ENCODE assay signal across 22 cellular contexts in the genomic region with DNA sequence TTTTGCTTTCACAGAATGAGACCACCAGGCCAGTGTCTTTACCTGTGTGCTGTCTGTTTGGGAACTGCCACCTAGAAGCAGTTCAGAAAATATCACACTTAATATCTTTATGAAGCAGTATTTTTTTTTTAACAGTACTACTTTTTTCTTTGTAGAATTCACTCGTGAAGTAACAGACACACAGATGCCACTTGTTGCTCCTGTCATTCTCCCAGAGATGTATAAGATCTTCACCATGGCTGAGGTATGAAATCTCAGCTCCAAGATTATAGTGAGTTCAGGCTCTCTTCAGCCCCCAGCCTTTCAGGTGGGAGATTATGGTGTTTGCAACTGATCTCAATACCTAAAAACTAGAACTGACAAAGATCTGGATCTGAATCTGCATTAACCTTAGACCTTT. TPM values are rescaled to one million over a fixed set of nuclear protein-coding genes. Genes with fewer than 3 reads are reported as not detected.
DNase-seq lines count a peak whose midpoint lies in the region; ATAC-seq, FAIRE-seq and TF ChIP-seq lines count a peak whose summit lies in the region.
"Had no signal": no experiment of that assay in that cellular context is flagged by ENCODE, and none has a peak within 500 bp of the region (broad histone marks: within the 10 kb centered on the region; RNA-seq: fewer than 3 reads in every experiment).

No MANE protein-coding gene starts in this region.

- peaks cover 76% of the 10 kb centered on the region for H3K36me3 ChIP-seq in left ventricle myocardium inferior
- peaks cover 4 to 100% (median 50%) of the 10 kb centered on the region in 9 donors for H3K36me3 ChIP-seq in heart right ventricle
- H3K36me3 ChIP-seq in endothelial cell of umbilical vein (ENCODE audit: control insufficient read depth in 2 of 2, extremely low read depth in 1 of 2, insufficient read depth in 2 of 2, low read length in 2 of 2) = peaks cover 35 to 41% of the 10 kb centered on the region in 2 experiments

- no peak overlapping the region for H2AFZ ChIP-seq in endothelial cell of umbilical vein (ENCODE audit: low read depth, low read length)

- dilution Hi-C loops in endothelial cell of umbilical vein (cut with MboI; ENCODE audit: extremely low pct_ligation_motif_present, low sequenced_read_pairs) = no loop called here

- no peaks in the 10 kb centered on the region for H3K9me3 ChIP-seq in left ventricle myocardium inferior (replicated peaks)
- H3K9me3 ChIP-seq in heart right ventricle = no peaks in the 10 kb centered on the region
- no peaks in the 10 kb centered on the region for H3K9me3 ChIP-seq in endothelial cell of umbilical vein (replicated peaks; ENCODE audit: control insufficient read depth, insufficient read depth, low read length)
- H3K9me3 ChIP-seq: A549; BLaER1 treated with 17β-estradiol and CSF1 and Interleukin-3, amounts not matched to agents 10 nM and 100 nM; Caco-2 had no signal

- H3K4me1 Mint-ChIP-seq in activated naive CD4-positive, alpha-beta T cell treated with anti-CD3 and anti-CD28 coated beads, Interleukin-2, amount 50 U/mL, for 24 hours = peaks cover 11% of the 10 kb centered on the region
- H3K4me1 Mint-ChIP-seq in activated naive CD4-positive, alpha-beta T cell treated with anti-CD3 and anti-CD28 coated beads for 36 hours (ENCODE audit: low read depth) = peaks cover 7% of the 10 kb centered on the region
- H3K4me1 Mint-ChIP-seq: B cell had no signal

- TF ChIP-seq CTCF in left ventricle myocardium inferior (IDR thresholded peaks at IDR 0.05; ENCODE audit: borderline replicate concordance) = no peak
- TF ChIP-seq CTCF in heart right ventricle (IDR thresholded peaks at IDR 0.05) = no peak
- no peak for TF ChIP-seq CTCF in endothelial cell of umbilical vein (IDR thresholded peaks at IDR 0.05; ENCODE audit: extremely low read depth in 1 of 2, insufficient read depth in 1 of 2, low read depth in 1 of 2, low read length in 2 of 2)

- peaks cover 24% of the 10 kb centered on the region for H3K36me3 Mint-ChIP-seq in activated naive CD4-positive, alpha-beta T cell treated with anti-CD3 and anti-CD28 coated beads, Interleukin-2, amount 50 U/mL, for 24 hours
- H3K36me3 Mint-ChIP-seq in activated naive CD4-positive, alpha-beta T cell treated with anti-CD3 and anti-CD28 coated beads for 36 hours (ENCODE audit: low read depth) = peaks cover 46% of the 10 kb centered on the region

- WGBS in heart right ventricle, 2 donors = 74 to 89% methylated on average over 1 of the region's 1 CpG

- peaks cover 18% of the 10 kb centered on the region for H3K79me2 ChIP-seq in endothelial cell of umbilical vein (ENCODE audit: control insufficient read depth, insufficient read depth, low read length)

- ATAC-seq in heart right ventricle = no peak
- ATAC-seq: A549; CD8-positive, alpha-beta T cell had no signal

- H4K20me1 ChIP-seq in endothelial cell of umbilical vein (replicated peaks; ENCODE audit: control insufficient read depth, extremely low read depth, insufficient read depth, low read length) = no peaks in the 10 kb centered on the region

- POLR2A ChIA-PET in endothelial cell of umbilical vein (lab: Charles Lee) = no interaction called here

- H3K27ac Mint-ChIP-seq in activated naive CD4-positive, alpha-beta T cell treated with anti-CD3 and anti-CD28 coated beads, Interleukin-2, amount 50 U/mL, for 24 hours = peak overlapping the region; percentile 26
- no peak overlapping the region for H3K27ac Mint-ChIP-seq in activated naive CD4-positive, alpha-beta T cell treated with anti-CD3 and anti-CD28 coated beads for 36 hours
- H3K27ac Mint-ChIP-seq: B cell; CD4-positive, alpha-beta T cell; CD8-positive, alpha-beta T cell had no signal

- H3K4me1 ChIP-seq in left ventricle myocardium inferior = peaks cover 35% of the 10 kb centered on the region
- peaks cover 15 to 39% (median 24%) of the 10 kb centered on the region in 9 donors for H3K4me1 ChIP-seq in heart right ventricle
- H3K4me1 ChIP-seq in endothelial cell of umbilical vein (ENCODE audit: control insufficient read depth, extremely low read depth, insufficient read depth, low read length) = peaks cover 49% of the 10 kb centered on the region
- H3K4me1 ChIP-seq: Caco-2 had no signal

- no peak for TF ChIP-seq POLR2A in endothelial cell of umbilical vein (IDR thresholded peaks at IDR 0.05; ENCODE audit: low read depth, low read length)

- intact Hi-C loops in activated naive CD4-positive, alpha-beta T cell treated with anti-CD3 and anti-CD28 coated beads for 36 hours (cut with micrococcal nuclease) = no loop called here
- intact Hi-C loops in left ventricle myocardium inferior (cut with micrococcal nuclease) = no loop called here
- intact Hi-C loops in heart right ventricle (cut with DNase I) = no loop called here
- intact Hi-C loops in endothelial cell of umbilical vein (cut with micrococcal nuclease) = no loop called here

- no peaks in the 10 kb centered on the region for H3K9me3 Mint-ChIP-seq in activated naive CD4-positive, alpha-beta T cell treated with anti-CD3 and anti-CD28 coated beads, Interleukin-2, amount 50 U/mL, for 24 hours
- H3K9me3 Mint-ChIP-seq in activated naive CD4-positive, alpha-beta T cell treated with anti-CD3 and anti-CD28 coated beads for 36 hours = no peaks in the 10 kb centered on the region
- H3K9me3 Mint-ChIP-seq: CD4-positive, alpha-beta T cell; CD8-positive, alpha-beta T cell had no signal

- H3K27me3 ChIP-seq in left ventricle myocardium inferior (ENCODE audit: low read depth) (no peaks in the 10 kb centered on the region), heart right ventricle (no peaks in the 10 kb centered on the region), endothelial cell of umbilical vein (ENCODE audit: control insufficient read depth in 2 of 2, insufficient read depth in 2 of 2, low read length in 2 of 2) (no peaks in the 10 kb centered on the region)
- H3K27me3 ChIP-seq: BLaER1 treated with 17β-estradiol and CSF1 and Interleukin-3, amounts not matched to agents 10 nM and 100 nM had no signal

- no TSS peak for BruUV-seq in endothelial cell of umbilical vein (replicated peaks; lab: Mats Ljungman, UMichigan)

- CTCF ChIA-PET in activated naive CD4-positive, alpha-beta T cell treated with anti-CD3 and anti-CD28 coated beads for 36 hours (lab: Charles Lee) = no interaction called here
- CTCF ChIA-PET in endothelial cell of umbilical vein (lab: Charles Lee) = interaction anchor here (0.7 to 1.8 kb wide), 2 partner anchors 16 to 26 kb away, joined by 3 to 4 read pairs; no protein-coding TSS in a partner anchor

- H3K9me1 ChIP-seq in endothelial cell of umbilical vein (replicated peaks; ENCODE audit: control insufficient read depth, extremely low read depth, insufficient read depth, low read length) = no peaks in the 10 kb centered on the region

- H3K27ac ChIP-seq in left ventricle myocardium inferior (replicated peaks) (peak overlapping the region; percentile 79), heart right ventricle (peak overlapping the region in 1 of 10 donors; percentile 9), endothelial cell of umbilical vein (ENCODE audit: insufficient read depth, low read depth, low read length) (peak overlapping the region; percentile 24)
- H3K27ac ChIP-seq: 22Rv1; A549; BLaER1 treated with 17β-estradiol and CSF1 and Interleukin-3, amounts not matched to agents 10 nM and 100 nM; C4-2B had no signal

- no peak for FAIRE-seq in endothelial cell of umbilical vein (lab: Jason Lieb, UNC)
- FAIRE-seq: A549, D721Med, G401.6, GM12891, GM19239 had no signal

- H3K27me3 Mint-ChIP-seq in activated naive CD4-positive, alpha-beta T cell treated with anti-CD3 and anti-CD28 coated beads, Interleukin-2, amount 50 U/mL, for 24 hours = no peaks in the 10 kb centered on the region
- no peaks in the 10 kb centered on the region for H3K27me3 Mint-ChIP-seq in activated naive CD4-positive, alpha-beta T cell treated with anti-CD3 and anti-CD28 coated beads for 36 hours (ENCODE audit: low read depth)
- H3K27me3 Mint-ChIP-seq: B cell; CD4-positive, alpha-beta T cell had no signal

- H3K4me2 ChIP-seq in endothelial cell of umbilical vein (ENCODE audit: insufficient read depth, low read length) = no peak overlapping the region
- H3K4me2 ChIP-seq: A549; BLaER1 treated with 17β-estradiol and CSF1 and Interleukin-3, amounts not matched to agents 10 nM and 100 nM had no signal

- no peak for DNase-seq in activated naive CD4-positive, alpha-beta T cell treated with anti-CD3 and anti-CD28 coated beads for 36 hours
- DNase-seq in left ventricle myocardium inferior = no peak
- no peak for DNase-seq in heart right ventricle
- no peak for DNase-seq in endothelial cell of umbilical vein (ENCODE audit: low read depth, low spot score)
- DNase-seq in NCI-H526 (lab: John Stamatoyannopoulos, UW) = no peak
- DNase-seq: AML-193; Caco-2; Calu3; CD4-positive, alpha-beta T cell; CD8-positive, alpha-beta T cell; DMS79 treated with DMSO at 0.1 percent for 48 hours; GF-D8 had no signal

- no peak overlapping the region for H3K9ac ChIP-seq in endothelial cell of umbilical vein (replicated peaks; ENCODE audit: extremely low read depth, insufficient read depth, low read length)
- H3K9ac ChIP-seq: BLaER1 treated with 17β-estradiol and CSF1 and Interleukin-3, amounts not matched to agents 10 nM and 100 nM had no signal

- H3K4me3 ChIP-seq in left ventricle myocardium inferior (no peak overlapping the region), heart right ventricle (no peak overlapping the region), endothelial cell of umbilical vein (replicated peaks in 1 of 3; ENCODE audit: insufficient read depth in 1 of 3, low read depth in 1 of 3, low read length in 3 of 3) (no peak overlapping the region)
- H3K4me3 ChIP-seq: A549; BLaER1 treated with 17β-estradiol and CSF1 and Interleukin-3, amounts not matched to agents 10 nM and 100 nM had no signal

- no peak overlapping the region for H3K4me3 Mint-ChIP-seq in activated naive CD4-positive, alpha-beta T cell treated with anti-CD3 and anti-CD28 coated beads, Interleukin-2, amount 50 U/mL, for 24 hours
- H3K4me3 Mint-ChIP-seq in activated naive CD4-positive, alpha-beta T cell treated with anti-CD3 and anti-CD28 coated beads for 36 hours = no peak overlapping the region
- H3K4me3 Mint-ChIP-seq: B cell; CD4-positive, alpha-beta T cell; CD8-positive, alpha-beta T cell had no signal

RNA-seq across cellular contexts. Expression of a gene that starts 23.0 kb away (rescaled TPM):
- 10 to 100 TPM; 63.9 to 65.7 TPM for total RNA-seq in activated naive CD4-positive, alpha-beta T cell treated with anti-CD3 and anti-CD28 coated beads for 36 hours
- 20.1 TPM for total RNA-seq in left ventricle myocardium inferior
- 10 to 100 TPM; 21.9 to 31.4 (median 27.2) TPM for total RNA-seq in heart right ventricle
- 10 to 100 TPM; 12.0 to 12.9 TPM for polyA plus RNA-seq in heart right ventricle
- 104 and 114 TPM in 2 replicates for total RNA-seq in endothelial cell of umbilical vein
- 53.4 and 74.6 TPM in 2 replicates for polyA plus RNA-seq in endothelial cell of umbilical vein
- 45.5 and 50.1 TPM in 2 replicates for polyA plus RNA-seq in endothelial cell of umbilical vein (2011; cell fraction: cytosol; rRNA removed)
- 107 and 131 TPM in 2 replicates for polyA plus RNA-seq in endothelial cell of umbilical vein (2011; cell fraction: nucleus; rRNA removed)
- polyA plus RNA-seq in endothelial cell of umbilical vein (2012) = 44.5 and 54.7 TPM in 2 replicates
- 110 and 137 TPM in 2 replicates for polyA minus RNA-seq in endothelial cell of umbilical vein
- 61.2 TPM for polyA minus RNA-seq in endothelial cell of umbilical vein (2011; cell fraction: cytosol; rRNA and poly(A)+ RNA removed)
- polyA minus RNA-seq in endothelial cell of umbilical vein (2011; cell fraction: nucleus; rRNA and poly(A)+ RNA removed) = 56.8 and 85.5 TPM in 2 replicates

RNA-seq across cellular contexts. Expression of a gene that starts 36.7 kb away (rescaled TPM):
- total RNA-seq in activated naive CD4-positive, alpha-beta T cell treated with anti-CD3 and anti-CD28 coated beads for 36 hours = under 1 TPM in 1 of 2 experiments, not detected in 1; 0.33 TPM
- total RNA-seq in left ventricle myocardium inferior (191 TPM), heart right ventricle (100 to 1,000 TPM; 104 to 214 (median 130) TPM), endothelial cell of umbilical vein (21.2 and 25.6 TPM in 2 replicates)
- polyA plus RNA-seq in heart right ventricle (10 to 100 TPM; 72.6 to 75.8 TPM), endothelial cell of umbilical vein (78.2 and 95.1 TPM in 2 replicates)
- polyA plus RNA-seq in endothelial cell of umbilical vein (2011; cell fraction: cytosol; rRNA removed) = 38.6 and 43.1 TPM in 2 replicates
- 13.5 and 15.9 TPM in 2 replicates for polyA plus RNA-seq in endothelial cell of umbilical vein (2011; cell fraction: nucleus; rRNA removed)
- 20.6 and 26.7 TPM in 2 replicates for polyA plus RNA-seq in endothelial cell of umbilical vein (2012)
- polyA minus RNA-seq in endothelial cell of umbilical vein = 24.6 and 26.2 TPM in 2 replicates
- polyA minus RNA-seq in endothelial cell of umbilical vein (2011; cell fraction: cytosol; rRNA and poly(A)+ RNA removed) = not detected
- 3.6 and 4.4 TPM in 2 replicates for polyA minus RNA-seq in endothelial cell of umbilical vein (2011; cell fraction: nucleus; rRNA and poly(A)+ RNA removed)
- total RNA-seq: B cell; CD8-positive, alpha-beta T cell had no signal

Comparison
In these comparisons a context has a peak if more than half of its experiments do, and no peak if none do; other contexts are left out.
1. RNA of a gene that starts 36.7 kb away (total RNA-seq): 191 TPM in left ventricle myocardium inferior (single experiment), 104 to 214 TPM in heart right ventricle and 21.2 to 25.6 TPM in endothelial cell of umbilical vein; 0.33 TPM in activated naive CD4-positive, alpha-beta T cell treated with anti-CD3 and anti-CD28 coated beads for 36 hours; every median in the first group is over 10 times any median in the second.